In genomic region chr11:59615132-59615636, GRCh38 we compare ENCODE assay signal across 8 cellular contexts. TPM values are rescaled to one million over a fixed set of nuclear protein-coding genes. Genes with fewer than 3 reads are reported as not detected.
DNase-seq lines count a peak whose midpoint lies in the region; ATAC-seq and TF ChIP-seq lines count a peak whose summit lies in the region.

No MANE protein-coding gene starts in this region.

- peaks cover 47% of the 10 kb centered on the region for H3K4me1 Mint-ChIP-seq in activated T-helper 2 cell treated with anti-CD3 and anti-CD28 coated beads, Interferon-gamma antibody, Interleukin-2, Interleukin-4, amounts not matched to agents 10 μg/mL and 5 μg/mL and 100 μg/mL, durations not matched to agents 14 hours and 24 hours and 36 hours (ENCODE audit: low read depth)
- H3K4me1 Mint-ChIP-seq in osteocyte (ENCODE audit: unreplicated experiment): peaks cover 41% of the 10 kb centered on the region

- WGBS in thyroid gland, 2 donors: 0% methylated on average over 5 to 38 of the region's 51 CpGs

- H3K9ac ChIP-seq in NT2/D1 (ENCODE audit: insufficient read length, low read depth): peak overlapping the region; percentile 81

- TF ChIP-seq POLR2A in thyroid gland (IDR thresholded peaks at IDR 0.05): no peak

- H3K36me3 Mint-ChIP-seq in activated T-helper 2 cell treated with anti-CD3 and anti-CD28 coated beads, Interferon-gamma antibody, Interleukin-2, Interleukin-4, amounts not matched to agents 10 μg/mL and 5 μg/mL and 100 μg/mL, durations not matched to agents 14 hours and 24 hours and 36 hours (ENCODE audit: low read depth): peaks cover 35% of the 10 kb centered on the region
- peaks cover 2% of the 10 kb centered on the region for H3K36me3 Mint-ChIP-seq in osteocyte (ENCODE audit: unreplicated experiment)

- H3K4me1 ChIP-seq in NT2/D1 (ENCODE audit: insufficient read depth, insufficient read length): no peaks in the 10 kb centered on the region
- peaks cover 26 to 27% of the 10 kb centered on the region in 2 donors for H3K4me1 ChIP-seq in thyroid gland

- H3K27me3 ChIP-seq in NT2/D1 (ENCODE audit: insufficient read depth, insufficient read length): no peaks in the 10 kb centered on the region
- no peaks in the 10 kb centered on the region for H3K27me3 ChIP-seq in thyroid gland

- H3K9me3 ChIP-seq in NT2/D1 (ENCODE audit: insufficient read depth, low read length): no peaks in the 10 kb centered on the region
- H3K9me3 ChIP-seq in thyroid gland: no peaks in the 10 kb centered on the region

- H3K4me3 ChIP-seq in NT2/D1 (ENCODE audit: insufficient read length, low read depth): peak overlapping the region; percentile 82
- peak overlapping the region; percentile 59 to 76 (median 66) for H3K4me3 ChIP-seq in thyroid gland (replicated peaks in 1 of 3)

- peak overlapping the region; percentile 94 for H3K27ac Mint-ChIP-seq in activated T-helper 2 cell treated with anti-CD3 and anti-CD28 coated beads, Interferon-gamma antibody, Interleukin-2, Interleukin-4, amounts not matched to agents 10 μg/mL and 5 μg/mL and 100 μg/mL, durations not matched to agents 14 hours and 24 hours and 36 hours
- H3K27ac Mint-ChIP-seq in osteocyte (ENCODE audit: unreplicated experiment): peak overlapping the region; percentile 94

- peak overlapping the region; percentile 100 for H3K4me3 Mint-ChIP-seq in activated T-helper 2 cell treated with anti-CD3 and anti-CD28 coated beads, Interferon-gamma antibody, Interleukin-2, Interleukin-4, amounts not matched to agents 10 μg/mL and 5 μg/mL and 100 μg/mL, durations not matched to agents 14 hours and 24 hours and 36 hours (ENCODE audit: low read depth)
- peak overlapping the region; percentile 94 for H3K4me3 Mint-ChIP-seq in osteocyte (ENCODE audit: unreplicated experiment)

- no peaks in the 10 kb centered on the region for H3K27me3 Mint-ChIP-seq in activated T-helper 2 cell treated with anti-CD3 and anti-CD28 coated beads, Interferon-gamma antibody, Interleukin-2, Interleukin-4, amounts not matched to agents 10 μg/mL and 5 μg/mL and 100 μg/mL, durations not matched to agents 14 hours and 24 hours and 36 hours (ENCODE audit: low read depth)
- no peaks in the 10 kb centered on the region for H3K27me3 Mint-ChIP-seq in osteocyte (ENCODE audit: unreplicated experiment)

- ATAC-seq in GM18870 (IDR thresholded peaks at IDR 0.05; ENCODE audit: unreplicated experiment): peak; percentile 1
- peak; percentile 8 for ATAC-seq in HG03039 (IDR thresholded peaks at IDR 0.05; ENCODE audit: unreplicated experiment)

- DNase-seq in NT2/D1 (ENCODE audit: low read depth, low spot score) (no peak), globus pallidus (ENCODE audit: low spot score) (peak; percentile 14), osteocyte (ENCODE audit: extremely low spot score, unreplicated experiment) (no peak), thyroid gland (peak; percentile 73 to 81), middle frontal gyrus (ENCODE audit: extremely low spot score, low spot score) (no peak)
- peak; percentile 47 for DNase-seq in activated T-helper 2 cell treated with anti-CD3 and anti-CD28 coated beads, Interferon-gamma antibody, Interleukin-2, Interleukin-4, amounts not matched to agents 10 μg/mL and 5 μg/mL and 100 μg/mL, durations not matched to agents 14 hours and 24 hours and 36 hours (ENCODE audit: low spot score)

- no peak for TF ChIP-seq CTCF in osteocyte (IDR thresholded peaks at IDR 0.05)
- TF ChIP-seq CTCF in thyroid gland (IDR thresholded peaks at IDR 0.05): peak in 2 of 6 experiments; percentile 13 to 19

- intact Hi-C loops in activated T-helper 2 cell treated with anti-CD3 and anti-CD28 coated beads, Interferon-gamma antibody, Interleukin-2, Interleukin-4, amounts not matched to agents 10 μg/mL and 5 μg/mL and 100 μg/mL, durations not matched to agents 14 hours and 24 hours and 36 hours (cut with micrococcal nuclease): loop anchor here (2.0 to 5.0 kb wide), 3 partner anchors 54 to 242 kb away; no protein-coding TSS in a partner anchor
- intact Hi-C loops in thyroid gland (cut with DNase I): loop anchor here (10.0 kb wide), 1 partner anchor 60 kb away; no protein-coding TSS in a partner anchor

- H3K9me3 Mint-ChIP-seq in activated T-helper 2 cell treated with anti-CD3 and anti-CD28 coated beads, Interferon-gamma antibody, Interleukin-2, Interleukin-4, amounts not matched to agents 10 μg/mL and 5 μg/mL and 100 μg/mL, durations not matched to agents 14 hours and 24 hours and 36 hours: no peaks in the 10 kb centered on the region
- H3K9me3 Mint-ChIP-seq in osteocyte (ENCODE audit: unreplicated experiment): no peaks in the 10 kb centered on the region

- H3K27ac ChIP-seq in thyroid gland: peak overlapping the region; percentile 68 to 90 (median 78)

- H3K36me3 ChIP-seq in NT2/D1 (ENCODE audit: insufficient read depth, insufficient read length, low read length) (peaks cover 18% of the 10 kb centered on the region), thyroid gland (peaks cover 2% of the 10 kb centered on the region in 2 donors)

RNA-seq across cellular contexts. Expression of gene OSBP, which starts 0.4 kb away (rescaled TPM):
- 42.8 and 43.4 TPM in 2 replicates for total RNA-seq in activated T-helper 2 cell treated with anti-CD3 and anti-CD28 coated beads, Interferon-gamma antibody, Interleukin-2, Interleukin-4, amounts not matched to agents 10 μg/mL and 5 μg/mL and 100 μg/mL, durations not matched to agents 14 hours and 24 hours and 36 hours
- total RNA-seq in osteocyte: 45.7 and 46.0 TPM in 2 replicates
- 10 to 100 TPM; 47.3 to 59.6 (median 49.5) TPM for total RNA-seq in thyroid gland

RNA-seq across cellular contexts. Expression of gene PATL1, which starts 53.7 kb away (rescaled TPM):
- 69.0 and 71.2 TPM in 2 replicates for total RNA-seq in activated T-helper 2 cell treated with anti-CD3 and anti-CD28 coated beads, Interferon-gamma antibody, Interleukin-2, Interleukin-4, amounts not matched to agents 10 μg/mL and 5 μg/mL and 100 μg/mL, durations not matched to agents 14 hours and 24 hours and 36 hours
- total RNA-seq in osteocyte: 39.3 and 40.0 TPM in 2 replicates
- total RNA-seq in thyroid gland: 10 to 100 TPM; 14.5 to 19.8 (median 17.0) TPM

Comparison
In these comparisons a context has a peak if more than half of its experiments do, and no peak if none do; other contexts are left out.
1. DNase-seq: peak in activated T-helper 2 cell treated with anti-CD3 and anti-CD28 coated beads, Interferon-gamma antibody, Interleukin-2, Interleukin-4, amounts not matched to agents 10 μg/mL and 5 μg/mL and 100 μg/mL, durations not matched to agents 14 hours and 24 hours and 36 hours (single experiment), globus pallidus (single experiment) and thyroid gland (2 of 2); none in NT2/D1 (single experiment), osteocyte (single experiment) and middle frontal gyrus (single experiment).